1 cellular context compared by ENCODE assay signal in the genomic region with DNA sequence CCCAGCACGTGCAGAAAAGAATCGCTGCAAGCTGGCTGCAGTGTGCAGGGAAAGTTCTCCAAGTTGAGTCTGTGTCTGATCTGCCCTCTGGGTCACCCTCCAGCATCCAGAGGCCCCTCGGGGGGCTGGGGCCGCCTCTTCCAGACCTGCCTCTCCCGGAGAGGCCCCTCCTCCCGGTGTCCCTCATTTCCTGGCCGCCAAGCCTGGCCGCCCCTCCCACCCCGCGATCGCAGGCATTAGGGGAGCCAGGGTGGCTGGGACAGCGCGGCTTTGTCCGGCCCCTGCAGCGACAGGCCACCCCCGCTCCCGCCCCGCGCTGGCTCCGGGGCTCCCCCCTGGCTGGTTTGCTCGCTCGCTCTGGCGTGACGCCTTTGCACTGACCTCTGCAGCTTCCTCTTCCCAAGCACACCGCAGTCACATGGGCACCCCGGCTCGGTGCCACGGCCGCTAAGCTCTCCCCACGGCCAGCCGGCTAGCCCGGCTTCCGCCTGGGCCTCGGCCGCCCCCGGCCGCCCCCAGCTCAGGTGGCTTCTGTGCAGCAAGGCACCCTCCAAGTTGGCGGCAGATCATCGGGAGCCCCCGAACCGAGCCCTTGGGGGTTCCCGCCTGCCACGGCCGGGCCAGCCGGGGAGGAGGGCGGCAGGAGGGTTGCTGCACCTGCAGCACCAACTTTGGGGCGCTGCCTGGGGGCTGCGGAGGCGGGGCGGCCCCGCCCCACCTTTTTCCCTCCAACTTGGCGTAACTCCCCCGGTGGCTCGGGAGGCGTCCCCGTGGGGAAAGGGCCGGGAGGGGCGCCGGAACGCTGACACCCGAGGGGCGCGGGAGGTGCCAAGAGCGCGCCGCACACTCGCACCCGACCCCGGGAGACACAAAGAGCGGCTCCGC.
TF ChIP-seq lines count a peak whose summit lies in the region.

No MANE protein-coding gene starts in this region.

TF ChIP-seq in HepG2, 621 proteins besides CTCF, POLR2A, EP300 and RAD21 (continued from another document and continues in another):
- TF ChIP-seq HOXA5 (CRISPR knock-in tag; IDR thresholded peaks at IDR 0.05), result peak; percentile 91; the same call in 1 of the 2 replicates
- no peak for TF ChIP-seq ZNF550 (CRISPR knock-in tag; IDR thresholded peaks at IDR 0.05; ENCODE audit: borderline replicate concordance)
- peak; percentile 79 for TF ChIP-seq HOXD1 (CRISPR knock-in tag; IDR thresholded peaks at IDR 0.05)
- no peak for TF ChIP-seq MAFF (IDR thresholded peaks at IDR 0.05; ENCODE audit: low read depth, low read length)
- TF ChIP-seq, protein P1, sequence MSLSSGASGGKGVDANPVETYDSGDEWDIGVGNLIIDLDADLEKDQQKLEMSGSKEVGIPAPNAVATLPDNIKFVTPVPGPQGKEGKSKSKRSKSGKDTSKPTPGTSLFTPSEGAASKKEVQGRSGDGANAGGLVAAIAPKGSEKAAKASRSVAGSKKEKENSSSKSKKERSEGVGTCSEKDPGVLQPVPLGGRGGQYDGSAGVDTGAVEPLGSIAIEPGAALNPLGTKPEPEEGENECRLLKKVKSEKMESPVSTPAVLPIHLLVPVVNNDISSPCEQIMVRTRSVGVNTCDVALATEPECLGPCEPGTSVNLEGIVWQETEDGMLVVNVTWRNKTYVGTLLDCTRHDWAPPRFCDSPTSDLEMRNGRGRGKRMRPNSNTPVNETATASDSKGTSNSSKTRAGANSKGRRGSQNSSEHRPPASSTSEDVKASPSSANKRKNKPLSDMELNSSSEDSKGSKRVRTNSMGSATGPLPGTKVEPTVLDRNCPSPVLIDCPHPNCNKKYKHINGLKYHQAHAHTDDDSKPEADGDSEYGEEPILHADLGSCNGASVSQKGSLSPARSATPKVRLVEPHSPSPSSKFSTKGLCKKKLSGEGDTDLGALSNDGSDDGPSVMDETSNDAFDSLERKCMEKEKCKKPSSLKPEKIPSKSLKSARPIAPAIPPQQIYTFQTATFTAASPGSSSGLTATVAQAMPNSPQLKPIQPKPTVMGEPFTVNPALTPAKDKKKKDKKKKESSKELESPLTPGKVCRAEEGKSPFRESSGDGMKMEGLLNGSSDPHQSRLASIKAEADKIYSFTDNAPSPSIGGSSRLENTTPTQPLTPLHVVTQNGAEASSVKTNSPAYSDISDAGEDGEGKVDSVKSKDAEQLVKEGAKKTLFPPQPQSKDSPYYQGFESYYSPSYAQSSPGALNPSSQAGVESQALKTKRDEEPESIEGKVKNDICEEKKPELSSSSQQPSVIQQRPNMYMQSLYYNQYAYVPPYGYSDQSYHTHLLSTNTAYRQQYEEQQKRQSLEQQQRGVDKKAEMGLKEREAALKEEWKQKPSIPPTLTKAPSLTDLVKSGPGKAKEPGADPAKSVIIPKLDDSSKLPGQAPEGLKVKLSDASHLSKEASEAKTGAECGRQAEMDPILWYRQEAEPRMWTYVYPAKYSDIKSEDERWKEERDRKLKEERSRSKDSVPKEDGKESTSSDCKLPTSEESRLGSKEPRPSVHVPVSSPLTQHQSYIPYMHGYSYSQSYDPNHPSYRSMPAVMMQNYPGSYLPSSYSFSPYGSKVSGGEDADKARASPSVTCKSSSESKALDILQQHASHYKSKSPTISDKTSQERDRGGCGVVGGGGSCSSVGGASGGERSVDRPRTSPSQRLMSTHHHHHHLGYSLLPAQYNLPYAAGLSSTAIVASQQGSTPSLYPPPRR (CRISPR knock-in tag; IDR thresholded peaks at IDR 0.05; ENCODE audit: borderline replicate concordance), result peak; percentile 80
- peak; percentile 47; the same call in 1 of the 2 replicates for TF ChIP-seq HOXA3 (CRISPR knock-in tag; IDR thresholded peaks at IDR 0.05)
- no peak for TF ChIP-seq HNRNPK (IDR thresholded peaks at IDR 0.05; ENCODE audit: low read depth, low read length, poor library complexity, severe bottlenecking)
- TF ChIP-seq YEATS4 (CRISPR knock-in tag; IDR thresholded peaks at IDR 0.05; ENCODE audit: borderline replicate concordance), result peak; percentile 84; the same call in 1 of the 2 replicates
- no peak for TF ChIP-seq ZSCAN29 (CRISPR knock-in tag; conservative IDR thresholded peaks at IDR 0.05)
- TF ChIP-seq RCOR2 (CRISPR knock-in tag; IDR thresholded peaks at IDR 0.05), result no peak
- no peak for TF ChIP-seq HMGA1 (CRISPR knock-in tag; conservative IDR thresholded peaks at IDR 0.05)
- TF ChIP-seq, protein P2, sequence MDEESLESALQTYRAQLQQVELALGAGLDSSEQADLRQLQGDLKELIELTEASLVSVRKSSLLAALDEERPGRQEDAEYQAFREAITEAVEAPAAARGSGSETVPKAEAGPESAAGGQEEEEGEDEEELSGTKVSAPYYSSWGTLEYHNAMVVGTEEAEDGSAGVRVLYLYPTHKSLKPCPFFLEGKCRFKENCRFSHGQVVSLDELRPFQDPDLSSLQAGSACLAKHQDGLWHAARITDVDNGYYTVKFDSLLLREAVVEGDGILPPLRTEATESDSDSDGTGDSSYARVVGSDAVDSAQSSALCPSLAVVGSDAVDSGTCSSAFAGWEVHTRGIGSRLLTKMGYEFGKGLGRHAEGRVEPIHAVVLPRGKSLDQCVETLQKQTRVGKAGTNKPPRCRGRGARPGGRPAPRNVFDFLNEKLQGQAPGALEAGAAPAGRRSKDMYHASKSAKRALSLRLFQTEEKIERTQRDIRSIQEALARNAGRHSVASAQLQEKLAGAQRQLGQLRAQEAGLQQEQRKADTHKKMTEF (CRISPR knock-in tag; IDR thresholded peaks at IDR 0.05), result peak; percentile 93
- TF ChIP-seq ZNF552 (CRISPR knock-in tag; IDR thresholded peaks at IDR 0.05; ENCODE audit: borderline replicate concordance), result no peak; the same call in 1 of the 2 replicates
- TF ChIP-seq, protein P3, sequence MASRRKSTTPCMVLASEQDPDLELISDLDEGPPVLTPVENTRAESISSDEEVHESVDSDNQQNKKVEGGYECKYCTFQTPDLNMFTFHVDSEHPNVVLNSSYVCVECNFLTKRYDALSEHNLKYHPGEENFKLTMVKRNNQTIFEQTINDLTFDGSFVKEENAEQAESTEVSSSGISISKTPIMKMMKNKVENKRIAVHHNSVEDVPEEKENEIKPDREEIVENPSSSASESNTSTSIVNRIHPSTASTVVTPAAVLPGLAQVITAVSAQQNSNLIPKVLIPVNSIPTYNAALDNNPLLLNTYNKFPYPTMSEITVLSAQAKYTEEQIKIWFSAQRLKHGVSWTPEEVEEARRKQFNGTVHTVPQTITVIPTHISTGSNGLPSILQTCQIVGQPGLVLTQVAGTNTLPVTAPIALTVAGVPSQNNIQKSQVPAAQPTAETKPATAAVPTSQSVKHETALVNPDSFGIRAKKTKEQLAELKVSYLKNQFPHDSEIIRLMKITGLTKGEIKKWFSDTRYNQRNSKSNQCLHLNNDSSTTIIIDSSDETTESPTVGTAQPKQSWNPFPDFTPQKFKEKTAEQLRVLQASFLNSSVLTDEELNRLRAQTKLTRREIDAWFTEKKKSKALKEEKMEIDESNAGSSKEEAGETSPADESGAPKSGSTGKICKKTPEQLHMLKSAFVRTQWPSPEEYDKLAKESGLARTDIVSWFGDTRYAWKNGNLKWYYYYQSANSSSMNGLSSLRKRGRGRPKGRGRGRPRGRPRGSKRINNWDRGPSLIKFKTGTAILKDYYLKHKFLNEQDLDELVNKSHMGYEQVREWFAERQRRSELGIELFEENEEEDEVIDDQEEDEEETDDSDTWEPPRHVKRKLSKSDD (CRISPR knock-in tag; IDR thresholded peaks at IDR 0.05; ENCODE audit: low read depth), result no peak; the same call in 1 of the 2 replicates
- peak; percentile 60; the same call in 1 of the 2 replicates for TF ChIP-seq YEATS2 (CRISPR knock-in tag; IDR thresholded peaks at IDR 0.05; ENCODE audit: borderline replicate concordance)
- TF ChIP-seq ZNF780A (CRISPR knock-in tag; IDR thresholded peaks at IDR 0.05), result no peak
- TF ChIP-seq TARDBP (CRISPR knock-in tag; IDR thresholded peaks at IDR 0.05), result peak; percentile 38; the same call in 1 of the 2 replicates
- TF ChIP-seq ELF1 (CRISPR knock-in tag; IDR thresholded peaks at IDR 0.05), result no peak; the same call in 1 of the 2 replicates
- no peak for TF ChIP-seq HNRNPL (IDR thresholded peaks at IDR 0.05; ENCODE audit: low read depth, low read length)
- peak; percentile 58; the same call in 1 of the 3 replicates for TF ChIP-seq MXI1 (IDR thresholded peaks at IDR 0.05; ENCODE audit: borderline replicate concordance, low read depth, low read length)
- peak; percentile 90; the same call in 1 of the 2 replicates for TF ChIP-seq SRY (CRISPR knock-in tag; IDR thresholded peaks at IDR 0.05)
- TF ChIP-seq FLYWCH1 (CRISPR knock-in tag; IDR thresholded peaks at IDR 0.05), result no peak; the same call in 1 of the 2 replicates
- TF ChIP-seq GABPA (IDR thresholded peaks at IDR 0.05; ENCODE audit: low read depth, low read length), result 0 out of 2 replicates have a peak, but pooled peaks have one; percentile 10
- TF ChIP-seq GABPA (CRISPR knock-in tag; IDR thresholded peaks at IDR 0.05; ENCODE audit: low read depth), result 0 out of 2 replicates have a peak, but pooled peaks have one; percentile 49
- TF ChIP-seq MBNL3 (CRISPR knock-in tag; conservative IDR thresholded peaks at IDR 0.05), result no peak
- no peak for TF ChIP-seq PTBP1 (IDR thresholded peaks at IDR 0.05; ENCODE audit: low read depth, low read length, poor library complexity, severe bottlenecking)
- TF ChIP-seq HIVEP1 (CRISPR knock-in tag; IDR thresholded peaks at IDR 0.05), result peak; percentile 62
- TF ChIP-seq, protein P4, sequence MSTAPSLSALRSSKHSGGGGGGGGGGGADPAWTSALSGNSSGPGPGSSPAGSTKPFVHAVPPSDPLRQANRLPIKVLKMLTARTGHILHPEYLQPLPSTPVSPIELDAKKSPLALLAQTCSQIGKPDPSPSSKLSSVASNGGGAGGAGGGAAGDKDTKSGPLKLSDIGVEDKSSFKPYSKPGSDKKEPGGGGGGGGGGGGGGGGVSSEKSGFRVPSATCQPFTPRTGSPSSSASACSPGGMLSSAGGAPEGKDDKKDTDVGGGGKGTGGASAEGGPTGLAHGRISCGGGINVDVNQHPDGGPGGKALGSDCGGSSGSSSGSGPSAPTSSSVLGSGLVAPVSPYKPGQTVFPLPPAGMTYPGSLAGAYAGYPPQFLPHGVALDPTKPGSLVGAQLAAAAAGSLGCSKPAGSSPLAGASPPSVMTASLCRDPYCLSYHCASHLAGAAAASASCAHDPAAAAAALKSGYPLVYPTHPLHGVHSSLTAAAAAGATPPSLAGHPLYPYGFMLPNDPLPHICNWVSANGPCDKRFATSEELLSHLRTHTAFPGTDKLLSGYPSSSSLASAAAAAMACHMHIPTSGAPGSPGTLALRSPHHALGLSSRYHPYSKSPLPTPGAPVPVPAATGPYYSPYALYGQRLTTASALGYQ (CRISPR knock-in tag; IDR thresholded peaks at IDR 0.05), result peak; percentile 84
- peak; percentile 67 for TF ChIP-seq KMT2A (CRISPR knock-in tag; IDR thresholded peaks at IDR 0.05)
- no peak for TF ChIP-seq ZNF850 (CRISPR knock-in tag; conservative IDR thresholded peaks at IDR 0.05)
- peak; percentile 86 for TF ChIP-seq SAFB2 (CRISPR knock-in tag; IDR thresholded peaks at IDR 0.05; ENCODE audit: borderline replicate concordance, low read depth)
- peak; percentile 38; the same call in 1 of the 2 replicates for TF ChIP-seq FOXA3 (CRISPR knock-in tag; IDR thresholded peaks at IDR 0.05)
- TF ChIP-seq NR2F1 (CRISPR knock-in tag; IDR thresholded peaks at IDR 0.05), result peak in 1 of 2 experiments; percentile 28; a peak in 1 of 4 replicates
- TF ChIP-seq, protein P5, sequence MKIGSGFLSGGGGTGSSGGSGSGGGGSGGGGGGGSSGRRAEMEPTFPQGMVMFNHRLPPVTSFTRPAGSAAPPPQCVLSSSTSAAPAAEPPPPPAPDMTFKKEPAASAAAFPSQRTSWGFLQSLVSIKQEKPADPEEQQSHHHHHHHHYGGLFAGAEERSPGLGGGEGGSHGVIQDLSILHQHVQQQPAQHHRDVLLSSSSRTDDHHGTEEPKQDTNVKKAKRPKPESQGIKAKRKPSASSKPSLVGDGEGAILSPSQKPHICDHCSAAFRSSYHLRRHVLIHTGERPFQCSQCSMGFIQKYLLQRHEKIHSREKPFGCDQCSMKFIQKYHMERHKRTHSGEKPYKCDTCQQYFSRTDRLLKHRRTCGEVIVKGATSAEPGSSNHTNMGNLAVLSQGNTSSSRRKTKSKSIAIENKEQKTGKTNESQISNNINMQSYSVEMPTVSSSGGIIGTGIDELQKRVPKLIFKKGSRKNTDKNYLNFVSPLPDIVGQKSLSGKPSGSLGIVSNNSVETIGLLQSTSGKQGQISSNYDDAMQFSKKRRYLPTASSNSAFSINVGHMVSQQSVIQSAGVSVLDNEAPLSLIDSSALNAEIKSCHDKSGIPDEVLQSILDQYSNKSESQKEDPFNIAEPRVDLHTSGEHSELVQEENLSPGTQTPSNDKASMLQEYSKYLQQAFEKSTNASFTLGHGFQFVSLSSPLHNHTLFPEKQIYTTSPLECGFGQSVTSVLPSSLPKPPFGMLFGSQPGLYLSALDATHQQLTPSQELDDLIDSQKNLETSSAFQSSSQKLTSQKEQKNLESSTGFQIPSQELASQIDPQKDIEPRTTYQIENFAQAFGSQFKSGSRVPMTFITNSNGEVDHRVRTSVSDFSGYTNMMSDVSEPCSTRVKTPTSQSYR (CRISPR knock-in tag; IDR thresholded peaks at IDR 0.05; ENCODE audit: borderline replicate concordance), result peak; percentile 26; the same call in 1 of the 2 replicates
- TF ChIP-seq CHD2 (IDR thresholded peaks at IDR 0.05; ENCODE audit: low read depth, low read length), result no peak
- TF ChIP-seq, protein P6, sequence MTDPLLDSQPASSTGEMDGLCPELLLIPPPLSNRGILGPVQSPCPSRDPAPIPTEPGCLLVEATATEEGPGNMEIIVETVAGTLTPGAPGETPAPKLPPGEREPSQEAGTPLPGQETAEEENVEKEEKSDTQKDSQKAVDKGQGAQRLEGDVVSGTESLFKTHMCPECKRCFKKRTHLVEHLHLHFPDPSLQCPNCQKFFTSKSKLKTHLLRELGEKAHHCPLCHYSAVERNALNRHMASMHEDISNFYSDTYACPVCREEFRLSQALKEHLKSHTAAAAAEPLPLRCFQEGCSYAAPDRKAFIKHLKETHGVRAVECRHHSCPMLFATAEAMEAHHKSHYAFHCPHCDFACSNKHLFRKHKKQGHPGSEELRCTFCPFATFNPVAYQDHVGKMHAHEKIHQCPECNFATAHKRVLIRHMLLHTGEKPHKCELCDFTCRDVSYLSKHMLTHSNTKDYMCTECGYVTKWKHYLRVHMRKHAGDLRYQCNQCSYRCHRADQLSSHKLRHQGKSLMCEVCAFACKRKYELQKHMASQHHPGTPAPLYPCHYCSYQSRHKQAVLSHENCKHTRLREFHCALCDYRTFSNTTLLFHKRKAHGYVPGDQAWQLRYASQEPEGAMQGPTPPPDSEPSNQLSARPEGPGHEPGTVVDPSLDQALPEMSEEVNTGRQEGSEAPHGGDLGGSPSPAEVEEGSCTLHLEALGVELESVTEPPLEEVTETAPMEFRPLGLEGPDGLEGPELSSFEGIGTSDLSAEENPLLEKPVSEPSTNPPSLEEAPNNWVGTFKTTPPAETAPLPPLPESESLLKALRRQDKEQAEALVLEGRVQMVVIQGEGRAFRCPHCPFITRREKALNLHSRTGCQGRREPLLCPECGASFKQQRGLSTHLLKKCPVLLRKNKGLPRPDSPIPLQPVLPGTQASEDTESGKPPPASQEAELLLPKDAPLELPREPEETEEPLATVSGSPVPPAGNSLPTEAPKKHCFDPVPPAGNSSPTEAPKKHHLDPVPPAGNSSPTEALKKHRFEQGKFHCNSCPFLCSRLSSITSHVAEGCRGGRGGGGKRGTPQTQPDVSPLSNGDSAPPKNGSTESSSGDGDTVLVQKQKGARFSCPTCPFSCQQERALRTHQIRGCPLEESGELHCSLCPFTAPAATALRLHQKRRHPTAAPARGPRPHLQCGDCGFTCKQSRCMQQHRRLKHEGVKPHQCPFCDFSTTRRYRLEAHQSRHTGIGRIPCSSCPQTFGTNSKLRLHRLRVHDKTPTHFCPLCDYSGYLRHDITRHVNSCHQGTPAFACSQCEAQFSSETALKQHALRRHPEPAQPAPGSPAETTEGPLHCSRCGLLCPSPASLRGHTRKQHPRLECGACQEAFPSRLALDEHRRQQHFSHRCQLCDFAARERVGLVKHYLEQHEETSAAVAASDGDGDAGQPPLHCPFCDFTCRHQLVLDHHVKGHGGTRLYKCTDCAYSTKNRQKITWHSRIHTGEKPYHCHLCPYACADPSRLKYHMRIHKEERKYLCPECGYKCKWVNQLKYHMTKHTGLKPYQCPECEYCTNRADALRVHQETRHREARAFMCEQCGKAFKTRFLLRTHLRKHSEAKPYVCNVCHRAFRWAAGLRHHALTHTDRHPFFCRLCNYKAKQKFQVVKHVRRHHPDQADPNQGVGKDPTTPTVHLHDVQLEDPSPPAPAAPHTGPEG (CRISPR knock-in tag; IDR thresholded peaks at IDR 0.05), result peak; percentile 81
